In genomic region chr2:23904692-23905091, GRCh38 we compare ENCODE assay signal across 15 cellular contexts. TPM values are rescaled to one million over a fixed set of nuclear protein-coding genes. Genes with fewer than 3 reads are reported as not detected.
DNase-seq lines count a peak whose midpoint lies in the region; ATAC-seq lines count a peak whose summit lies in the region.
"Had no signal": no experiment of that assay in that cellular context is flagged by ENCODE, and none has a peak within 500 bp of the region (broad histone marks: within the 10 kb centered on the region; RNA-seq: fewer than 3 reads in every experiment).

No MANE protein-coding gene starts in this region.

- H3K4me1 Mint-ChIP-seq in activated CD4-positive, alpha-beta memory T cell treated with anti-CD3 and anti-CD28 coated beads, Interleukin-2, amount 10 ng/mL, durations not matched to agents 7 days and 5 days = peaks cover 7% of the 10 kb centered on the region

- POLR2A ChIA-PET in activated CD4-positive, alpha-beta memory T cell treated with anti-CD3 and anti-CD28 coated beads, Interleukin-2, amount 10 ng/mL, durations not matched to agents 7 days and 5 days (lab: Charles Lee) = interaction anchor here (0.7 kb wide), 1 partner anchor 21 kb away, joined by 3 read pairs; no protein-coding TSS in a partner anchor

- no peaks in the 10 kb centered on the region for H3K27me3 Mint-ChIP-seq in activated CD4-positive, alpha-beta memory T cell treated with anti-CD3 and anti-CD28 coated beads, Interleukin-2, amount 10 ng/mL, durations not matched to agents 7 days and 5 days

- no peak overlapping the region for H3K27ac Mint-ChIP-seq in activated CD4-positive, alpha-beta memory T cell treated with anti-CD3 and anti-CD28 coated beads, Interleukin-2, amount 10 ng/mL, durations not matched to agents 7 days and 5 days
- H3K27ac Mint-ChIP-seq: WTC11 had no signal

- DNase-seq in GM04503 (ENCODE audit: low read depth) (peak; percentile 48), amniotic stem cell (lab: John Stamatoyannopoulos, UW) (peak; percentile 20), fibroblast of gingiva (ENCODE audit: low read depth) (peak; percentile 67), pons (ENCODE audit: low spot score) (peak; percentile 10), OCI-M1 (lab: John Stamatoyannopoulos, UW) (no peak)
- DNase-seq in stimulated activated naive CD8-positive, alpha-beta T cell treated with anti-CD3 and anti-CD28 coated beads, Interleukin-15, Interleukin-2, amounts not matched to agents 100 U/mL and 50 U/mL, for 24 hours = no peak
- no peak for DNase-seq in activated CD4-positive, alpha-beta memory T cell treated with anti-CD3 and anti-CD28 coated beads, Interleukin-2, amount 10 ng/mL, durations not matched to agents 7 days and 5 days
- DNase-seq in activated CD4-positive, alpha-beta T cell treated with anti-CD3 and anti-CD28 coated beads, Interleukin-2, amount 50 U/mL, for 1 hour = no peak
- DNase-seq: activated gamma-delta T cell; mesendoderm; NCI-H1694 treated with DMSO at 0.1 percent for 48 hours; NCI-H524; stimulated activated CD4-positive, alpha-beta T cell treated with anti-CD3 and anti-CD28 coated beads, Interleukin-2, amount 100 ng/mL, for 24 hours had no signal

- CTCF ChIA-PET in activated CD4-positive, alpha-beta memory T cell treated with anti-CD3 and anti-CD28 coated beads, Interleukin-2, amount 10 ng/mL, durations not matched to agents 7 days and 5 days (lab: Charles Lee) = interaction anchor here (0.7 kb wide), 1 partner anchor 20 kb away, joined by 3 read pairs; no protein-coding TSS in a partner anchor

- no peak for ATAC-seq in stimulated activated naive CD8-positive, alpha-beta T cell treated with anti-CD3 and anti-CD28 coated beads, Interleukin-15, Interleukin-2, amounts not matched to agents 100 U/mL and 50 U/mL, for 24 hours
- ATAC-seq: WTC11 had no signal

- no peaks in the 10 kb centered on the region for H3K36me3 Mint-ChIP-seq in activated CD4-positive, alpha-beta memory T cell treated with anti-CD3 and anti-CD28 coated beads, Interleukin-2, amount 10 ng/mL, durations not matched to agents 7 days and 5 days (ENCODE audit: low read depth)

- no peaks in the 10 kb centered on the region for H3K9me3 Mint-ChIP-seq in activated CD4-positive, alpha-beta memory T cell treated with anti-CD3 and anti-CD28 coated beads, Interleukin-2, amount 10 ng/mL, durations not matched to agents 7 days and 5 days
- H3K9me3 Mint-ChIP-seq: neural crest cell, WTC11 had no signal

- H3K4me3 Mint-ChIP-seq in activated CD4-positive, alpha-beta memory T cell treated with anti-CD3 and anti-CD28 coated beads, Interleukin-2, amount 10 ng/mL, durations not matched to agents 7 days and 5 days = no peak overlapping the region
- H3K4me3 Mint-ChIP-seq: neural crest cell, WTC11 had no signal

RNA-seq across cellular contexts. Expression of gene ATAD2B, which starts 22.2 kb away (rescaled TPM):
- 10 to 100 TPM; 17.6 to 19.5 TPM for total RNA-seq in activated CD4-positive, alpha-beta memory T cell treated with anti-CD3 and anti-CD28 coated beads, Interleukin-2, amount 10 ng/mL, durations not matched to agents 7 days and 5 days

RNA-seq across cellular contexts. Expression of gene UBXN2A, which starts 35.6 kb away (rescaled TPM):
- total RNA-seq in activated CD4-positive, alpha-beta memory T cell treated with anti-CD3 and anti-CD28 coated beads, Interleukin-2, amount 10 ng/mL, durations not matched to agents 7 days and 5 days = 10 to 100 TPM; 11.5 to 12.3 TPM

Comparison
In these comparisons a context has a peak if more than half of its experiments do, and no peak if none do; other contexts are left out.
1. DNase-seq: peak in GM04503 (single experiment), amniotic stem cell (single experiment), fibroblast of gingiva (single experiment) and pons (single experiment); none in OCI-M1 (single experiment), stimulated activated naive CD8-positive, alpha-beta T cell treated with anti-CD3 and anti-CD28 coated beads, Interleukin-15, Interleukin-2, amounts not matched to agents 100 U/mL and 50 U/mL, for 24 hours (single experiment), activated CD4-positive, alpha-beta memory T cell treated with anti-CD3 and anti-CD28 coated beads, Interleukin-2, amount 10 ng/mL, durations not matched to agents 7 days and 5 days (single experiment) and activated CD4-positive, alpha-beta T cell treated with anti-CD3 and anti-CD28 coated beads, Interleukin-2, amount 50 U/mL, for 1 hour (single experiment).